1 cellular context compared by ENCODE assay signal in genomic region chr10:47179291-47179647, GRCh38.
TF ChIP-seq lines count a peak whose summit lies in the region.

No MANE protein-coding gene starts in this region.

TF ChIP-seq in HepG2, 621 proteins besides CTCF, POLR2A, EP300 and RAD21 (continued from another document):
- TF ChIP-seq, protein P1, sequence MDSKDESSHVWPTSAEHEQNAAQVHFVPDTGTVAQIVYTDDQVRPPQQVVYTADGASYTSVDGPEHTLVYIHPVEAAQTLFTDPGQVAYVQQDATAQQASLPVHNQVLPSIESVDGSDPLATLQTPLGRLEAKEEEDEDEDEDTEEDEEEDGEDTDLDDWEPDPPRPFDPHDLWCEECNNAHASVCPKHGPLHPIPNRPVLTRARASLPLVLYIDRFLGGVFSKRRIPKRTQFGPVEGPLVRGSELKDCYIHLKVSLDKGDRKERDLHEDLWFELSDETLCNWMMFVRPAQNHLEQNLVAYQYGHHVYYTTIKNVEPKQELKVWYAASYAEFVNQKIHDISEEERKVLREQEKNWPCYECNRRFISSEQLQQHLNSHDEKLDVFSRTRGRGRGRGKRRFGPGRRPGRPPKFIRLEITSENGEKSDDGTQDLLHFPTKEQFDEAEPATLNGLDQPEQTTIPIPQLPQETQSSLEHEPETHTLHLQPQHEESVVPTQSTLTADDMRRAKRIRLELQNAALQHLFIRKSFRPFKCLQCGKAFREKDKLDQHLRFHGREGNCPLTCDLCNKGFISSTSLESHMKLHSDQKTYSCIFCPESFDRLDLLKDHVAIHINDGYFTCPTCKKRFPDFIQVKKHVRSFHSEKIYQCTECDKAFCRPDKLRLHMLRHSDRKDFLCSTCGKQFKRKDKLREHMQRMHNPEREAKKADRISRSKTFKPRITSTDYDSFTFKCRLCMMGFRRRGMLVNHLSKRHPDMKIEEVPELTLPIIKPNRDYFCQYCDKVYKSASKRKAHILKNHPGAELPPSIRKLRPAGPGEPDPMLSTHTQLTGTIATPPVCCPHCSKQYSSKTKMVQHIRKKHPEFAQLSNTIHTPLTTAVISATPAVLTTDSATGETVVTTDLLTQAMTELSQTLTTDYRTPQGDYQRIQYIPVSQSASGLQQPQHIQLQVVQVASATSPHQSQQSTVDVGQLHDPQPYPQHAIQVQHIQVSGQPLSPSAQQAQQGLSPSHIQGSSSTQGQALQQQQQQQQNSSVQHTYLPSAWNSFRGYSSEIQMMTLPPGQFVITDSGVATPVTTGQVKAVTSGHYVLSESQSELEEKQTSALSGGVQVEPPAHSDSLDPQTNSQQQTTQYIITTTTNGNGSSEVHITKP (CRISPR knock-in tag; IDR thresholded peaks at IDR 0.05; ENCODE audit: low read depth), result no peak
- TF ChIP-seq CAMTA2 (CRISPR knock-in tag; IDR thresholded peaks at IDR 0.05; ENCODE audit: borderline replicate concordance) (no peak), ZNF317 (CRISPR knock-in tag; IDR thresholded peaks at IDR 0.05) (no peak), PPARG (CRISPR knock-in tag; conservative IDR thresholded peaks at IDR 0.05) (no peak)
TF ChIP-seq in HepG2: peak in this region for 0.
